1 cellular context compared by ENCODE assay signal in the genomic region with DNA sequence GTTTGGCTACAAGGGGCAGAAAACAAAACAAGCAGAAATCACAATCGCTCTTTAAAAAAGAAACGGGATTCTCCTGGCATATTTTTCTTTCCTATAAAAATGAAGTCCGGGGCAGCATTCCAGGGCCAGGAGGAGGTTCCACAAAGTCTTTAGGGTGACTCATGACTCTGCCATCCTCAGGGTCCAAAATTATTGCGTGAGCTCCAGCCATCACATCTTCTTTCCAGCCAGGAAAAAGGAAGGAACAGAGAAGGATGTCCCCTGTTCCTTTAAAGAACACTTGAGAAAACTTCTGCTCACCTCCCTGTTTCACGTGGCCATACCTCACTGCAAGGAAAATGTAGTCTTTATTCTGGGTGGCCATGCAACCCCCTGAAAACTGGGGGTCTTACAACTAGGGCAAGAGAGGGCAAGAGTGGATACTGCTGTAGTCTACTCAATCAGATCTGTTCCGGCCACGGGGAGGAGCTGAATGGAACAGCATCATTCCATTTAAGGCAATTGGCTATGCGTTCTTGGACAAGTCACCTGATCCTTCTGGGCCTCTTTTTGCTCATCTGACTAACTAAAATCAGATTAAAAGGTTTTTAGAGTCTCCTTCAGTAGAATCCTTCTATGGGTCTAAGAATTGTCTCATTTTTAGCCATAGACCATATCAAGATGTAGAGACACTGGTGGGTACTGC.
TF ChIP-seq lines count a peak whose summit lies in the region.

No MANE protein-coding gene starts in this region.

TF ChIP-seq in H1, 55 proteins besides CTCF, POLR2A, EP300 and RAD21:
- TF ChIP-seq RFX5 (IDR thresholded peaks at IDR 0.05; ENCODE audit: borderline replicate concordance, low read depth, low read length) (no peak), FOSL1 (IDR thresholded peaks at IDR 0.05; ENCODE audit: insufficient read depth, low read depth, low read length) (no peak), CBX8 (IDR thresholded peaks at IDR 0.05; ENCODE audit: borderline replicate concordance, low read depth, low read length) (no peak), SAP30 (IDR thresholded peaks at IDR 0.05; ENCODE audit: insufficient read depth, insufficient replicate concordance, low read length) (no peak), HDAC2 (IDR thresholded peaks at IDR 0.05; ENCODE audit: borderline replicate concordance in 1 of 2, low read depth in 2 of 2, low read length in 2 of 2) (peak in 1 of 2 experiments; percentile 82; a peak in 1 of 4 replicates), JUND (IDR thresholded peaks at IDR 0.05; ENCODE audit: low read length) (no peak), ATF3 (IDR thresholded peaks at IDR 0.05; ENCODE audit: insufficient read depth, low read depth, low read length) (no peak), GABPA (IDR thresholded peaks at IDR 0.05; ENCODE audit: borderline replicate concordance, insufficient read depth, low read length) (no peak), KDM1A (IDR thresholded peaks at IDR 0.05; ENCODE audit: borderline replicate concordance, low read length) (peak; percentile 90; the same call in 1 of the 2 replicates), HDAC6 (IDR thresholded peaks at IDR 0.05; ENCODE audit: low read depth, low read length) (no peak), KDM4A (IDR thresholded peaks at IDR 0.05; ENCODE audit: low read depth, low read length, severe bottlenecking) (no peak)
